Comparison of ENCODE assay signal across 34 cellular contexts in genomic region chr14:102251161-102251560, GRCh38.
"Had no signal": no experiment of that assay in that cellular context is flagged by ENCODE, and none has a peak within 500 bp of the region (broad histone marks: within the 10 kb centered on the region; RNA-seq: fewer than 3 reads in every experiment).

No MANE protein-coding gene starts in this region.

- H3K36me3 ChIP-seq: cardiac muscle cell had no signal

- H3K36me3 Mint-ChIP-seq: activated CD4-positive, alpha-beta memory T cell treated with anti-CD3 and anti-CD28 coated beads for 36 hours; activated CD8-positive, alpha-beta memory T cell treated with anti-CD3 and anti-CD28 coated beads, Interleukin-2, amount 10 ng/mL, durations not matched to agents 7 days and 5 days; activated naive CD4-positive, alpha-beta T cell treated with anti-CD3 and anti-CD28 coated beads, Interleukin-2, amount 10 ng/mL, durations not matched to agents 7 days and 5 days; activated naive CD4-positive, alpha-beta T cell treated with anti-CD3 and anti-CD28 coated beads, Interleukin-2, amount 50 U/mL, for 24 hours; activated naive CD8-positive, alpha-beta T cell; activated naive CD8-positive, alpha-beta T cell treated with anti-CD3 and anti-CD28 coated beads, Interleukin-2, amount 10 ng/mL, durations not matched to agents 7 days and 5 days had no signal

- ATAC-seq: activated CD8-positive, alpha-beta memory T cell treated with anti-CD3 and anti-CD28 coated beads, Interleukin-2, amount 10 ng/mL, durations not matched to agents 7 days and 5 days; activated CD8-positive, alpha-beta T cell treated with anti-CD3 and anti-CD28 coated beads, Interleukin-2, amount 10 ng/mL, durations not matched to agents 7 days and 5 days; activated naive CD8-positive, alpha-beta T cell treated with anti-CD3 and anti-CD28 coated beads, Interleukin-2, amount 50 U/mL, for 24 hours had no signal

- H3K27ac Mint-ChIP-seq: activated B cell treated with CpG ODN at 0.5 μM for 24 hours; activated CD4-positive, alpha-beta memory T cell treated with anti-CD3 and anti-CD28 coated beads for 36 hours; activated CD4-positive, alpha-beta T cell treated with anti-CD3 and anti-CD28 coated beads, Interleukin-2, amount 10 ng/mL, durations not matched to agents 24 days and 14 days; activated CD8-positive, alpha-beta memory T cell treated with anti-CD3 and anti-CD28 coated beads, Interleukin-2, amount 10 ng/mL, durations not matched to agents 7 days and 5 days; activated CD8-positive, alpha-beta T cell treated with anti-CD3 and anti-CD28 coated beads, Interleukin-2, amount 10 ng/mL, durations not matched to agents 7 days and 5 days; activated naive CD4-positive, alpha-beta T cell treated with anti-CD3 and anti-CD28 coated beads, Interleukin-2, amount 10 ng/mL, durations not matched to agents 7 days and 5 days; activated naive CD4-positive, alpha-beta T cell treated with anti-CD3 and anti-CD28 coated beads, Interleukin-2, amount 50 U/mL, for 24 hours; activated naive CD8-positive, alpha-beta T cell; activated naive CD8-positive, alpha-beta T cell treated with anti-CD3 and anti-CD28 coated beads, Interleukin-2, amount 10 ng/mL, durations not matched to agents 7 days and 5 days; activated naive CD8-positive, alpha-beta T cell treated with anti-CD3 and anti-CD28 coated beads, Interleukin-2, amount 50 U/mL, for 24 hours; activated T-cell treated with anti-CD3 and anti-CD28 coated beads, Interleukin-2, amount 50 U/mL, for 24 hours; activated T-helper 2 cell treated with anti-CD3 and anti-CD28 coated beads, Interferon-gamma antibody, Interleukin-2, Interleukin-4, amounts not matched to agents 10 μg/mL and 5 μg/mL and 100 μg/mL, durations not matched to agents 14 hours and 24 hours and 36 hours; brain; T-helper 1 cell treated with Interleukin-12 subunit alpha and Interleukin-12 subunit beta and Interleukin-4 antibody, amounts not matched to agents 30 μg/mL and 1 μg/mL, for 36 hours; T-helper 2 cell treated with Interferon-gamma antibody and Interleukin-4, amounts not matched to agents 5 μg/mL and 100 μg/mL, for 36 hours had no signal

- H3K27me3 Mint-ChIP-seq: activated B cell treated with CpG ODN at 0.5 μM for 24 hours; activated CD4-positive, alpha-beta memory T cell treated with anti-CD3 and anti-CD28 coated beads for 36 hours; activated CD4-positive, alpha-beta T cell treated with anti-CD3 and anti-CD28 coated beads, Interleukin-2, amount 10 ng/mL, durations not matched to agents 24 days and 14 days; activated CD8-positive, alpha-beta memory T cell treated with anti-CD3 and anti-CD28 coated beads, Interleukin-2, amount 10 ng/mL, durations not matched to agents 7 days and 5 days; activated naive CD4-positive, alpha-beta T cell treated with anti-CD3 and anti-CD28 coated beads, Interleukin-2, amount 10 ng/mL, durations not matched to agents 7 days and 5 days; activated naive CD4-positive, alpha-beta T cell treated with anti-CD3 and anti-CD28 coated beads, Interleukin-2, amount 50 U/mL, for 24 hours; activated naive CD8-positive, alpha-beta T cell treated with anti-CD3 and anti-CD28 coated beads, Interleukin-2, amount 10 ng/mL, durations not matched to agents 7 days and 5 days; activated naive CD8-positive, alpha-beta T cell treated with anti-CD3 and anti-CD28 coated beads, Interleukin-2, amount 50 U/mL, for 24 hours; activated T-cell treated with anti-CD3 and anti-CD28 coated beads, Interleukin-2, amount 50 U/mL, for 24 hours; brain had no signal

- H3K9me3 ChIP-seq: ascending aorta had no signal

- H3K4me1 Mint-ChIP-seq: activated B cell treated with CpG ODN at 0.5 μM for 24 hours; activated CD4-positive, alpha-beta T cell treated with anti-CD3 and anti-CD28 coated beads, Interleukin-2, amount 10 ng/mL, durations not matched to agents 24 days and 14 days; activated CD8-positive, alpha-beta memory T cell treated with anti-CD3 and anti-CD28 coated beads, Interleukin-2, amount 10 ng/mL, durations not matched to agents 7 days and 5 days; activated naive CD4-positive, alpha-beta T cell treated with anti-CD3 and anti-CD28 coated beads, Interleukin-2, amount 10 ng/mL, durations not matched to agents 7 days and 5 days; activated naive CD4-positive, alpha-beta T cell treated with anti-CD3 and anti-CD28 coated beads, Interleukin-2, amount 50 U/mL, for 24 hours; activated naive CD8-positive, alpha-beta T cell treated with anti-CD3 and anti-CD28 coated beads, Interleukin-2, amount 10 ng/mL, durations not matched to agents 7 days and 5 days; activated naive CD8-positive, alpha-beta T cell treated with anti-CD3 and anti-CD28 coated beads, Interleukin-2, amount 50 U/mL, for 24 hours; brain had no signal

- H3K4me3 ChIP-seq: ascending aorta, cardiac muscle cell had no signal

- H3K4me1 ChIP-seq: ascending aorta had no signal

- H3K4me3 Mint-ChIP-seq: activated B cell treated with CpG ODN at 0.5 μM for 24 hours; activated CD4-positive, alpha-beta memory T cell treated with anti-CD3 and anti-CD28 coated beads for 36 hours; activated CD4-positive, alpha-beta T cell treated with anti-CD3 and anti-CD28 coated beads, Interleukin-2, amount 10 ng/mL, durations not matched to agents 24 days and 14 days; activated CD8-positive, alpha-beta memory T cell treated with anti-CD3 and anti-CD28 coated beads, Interleukin-2, amount 10 ng/mL, durations not matched to agents 7 days and 5 days; activated CD8-positive, alpha-beta T cell treated with anti-CD3 and anti-CD28 coated beads, Interleukin-2, amount 10 ng/mL, durations not matched to agents 7 days and 5 days; activated naive CD4-positive, alpha-beta T cell treated with anti-CD3 and anti-CD28 coated beads, Interleukin-2, amount 10 ng/mL, durations not matched to agents 7 days and 5 days; activated naive CD4-positive, alpha-beta T cell treated with anti-CD3 and anti-CD28 coated beads, Interleukin-2, amount 50 U/mL, for 24 hours; activated naive CD8-positive, alpha-beta T cell; activated naive CD8-positive, alpha-beta T cell treated with anti-CD3 and anti-CD28 coated beads, Interleukin-2, amount 10 ng/mL, durations not matched to agents 7 days and 5 days; activated naive CD8-positive, alpha-beta T cell treated with anti-CD3 and anti-CD28 coated beads, Interleukin-2, amount 50 U/mL, for 24 hours; activated T-cell treated with anti-CD3 and anti-CD28 coated beads, Interleukin-2, amount 50 U/mL, for 24 hours; brain; T-helper 1 cell treated with Interleukin-12 subunit alpha and Interleukin-12 subunit beta and Interleukin-4 antibody, amounts not matched to agents 30 μg/mL and 1 μg/mL, for 36 hours; T-helper 2 cell treated with Interferon-gamma antibody and Interleukin-4, amounts not matched to agents 5 μg/mL and 100 μg/mL, for 36 hours had no signal

- H3K27me3 ChIP-seq: ascending aorta, cardiac muscle cell had no signal

- DNase-seq: activated B cell treated with CpG ODN at 0.5 μM for 24 hours; activated CD4-positive, alpha-beta memory T cell treated with anti-CD3 and anti-CD28 coated beads for 36 hours; activated CD4-positive, alpha-beta T cell treated with anti-CD3 and anti-CD28 coated beads for 4 hours; activated CD4-positive, alpha-beta T cell treated with anti-CD3 and anti-CD28 coated beads, Interleukin-2, amount 10 ng/mL, durations not matched to agents 24 days and 14 days; activated CD4-positive, alpha-beta T cell treated with anti-CD3 and anti-CD28 coated beads, Interleukin-2, amount 50 U/mL, for 1 hour; activated CD4-positive, alpha-beta T cell treated with anti-CD3 and anti-CD28 coated beads, Interleukin-2, amount 50 U/mL, for 4 hours; activated CD4-positive, CD25-positive, alpha-beta regulatory T cell treated with anti-CD3 and anti-CD28 coated beads, Interleukin-2, amount 50 U/mL, for 72 hours; activated CD8-positive, alpha-beta memory T cell treated with anti-CD3 and anti-CD28 coated beads for 24 hours; activated CD8-positive, alpha-beta memory T cell treated with anti-CD3 and anti-CD28 coated beads, Interleukin-2, amount 10 ng/mL, durations not matched to agents 7 days and 5 days; activated CD8-positive, alpha-beta memory T cell treated with anti-CD3 and anti-CD28 coated beads, Interleukin-2, amount 50 U/mL, for 48 hours; activated CD8-positive, alpha-beta T cell treated with anti-CD3 and anti-CD28 coated beads, Interleukin-2, amount 10 ng/mL, durations not matched to agents 7 days and 5 days; activated effector memory CD4-positive, alpha-beta T cell treated with Interleukin-2 at 50 U/mL for 16 hours; activated gamma-delta T cell; activated naive CD4-positive, alpha-beta T cell treated with anti-CD3 and anti-CD28 coated beads, Interleukin-2, amount 10 ng/mL, durations not matched to agents 7 days and 5 days; activated naive CD4-positive, alpha-beta T cell treated with Interleukin-2 at 50 U/mL for 16 hours; activated naive CD8-positive, alpha-beta T cell treated with anti-CD3 and anti-CD28 coated beads, Interleukin-2, amount 10 ng/mL, durations not matched to agents 7 days and 5 days; activated naive CD8-positive, alpha-beta T cell treated with anti-CD3 and anti-CD28 coated beads, Interleukin-2, amount 50 U/mL, for 24 hours; activated T-cell treated with anti-CD3 and anti-CD28 coated beads, Interleukin-2, amount 50 U/mL, for 24 hours; activated T-cell treated with anti-CD3 and anti-CD28 coated beads, Interleukin-2, amount 50 U/mL, for 48 hours; amygdala; anterior cingulate cortex; central memory CD4-positive, alpha-beta T cell; T-helper 1 cell; T-helper 2 cell; T-helper 9 cell had no signal

- H3K27ac ChIP-seq: ascending aorta, cardiac muscle cell, VCaP had no signal

- H3K9me3 Mint-ChIP-seq: activated B cell treated with CpG ODN at 0.5 μM for 24 hours; activated CD4-positive, alpha-beta memory T cell treated with anti-CD3 and anti-CD28 coated beads for 36 hours; activated CD4-positive, alpha-beta T cell treated with anti-CD3 and anti-CD28 coated beads, Interleukin-2, amount 10 ng/mL, durations not matched to agents 24 days and 14 days; activated naive CD4-positive, alpha-beta T cell treated with anti-CD3 and anti-CD28 coated beads, Interleukin-2, amount 10 ng/mL, durations not matched to agents 7 days and 5 days; activated naive CD4-positive, alpha-beta T cell treated with anti-CD3 and anti-CD28 coated beads, Interleukin-2, amount 50 U/mL, for 24 hours; activated naive CD8-positive, alpha-beta T cell treated with anti-CD3 and anti-CD28 coated beads, Interleukin-2, amount 10 ng/mL, durations not matched to agents 7 days and 5 days; activated naive CD8-positive, alpha-beta T cell treated with anti-CD3 and anti-CD28 coated beads, Interleukin-2, amount 50 U/mL, for 24 hours; activated T-cell treated with anti-CD3 and anti-CD28 coated beads, Interleukin-2, amount 50 U/mL, for 24 hours; activated T-helper 2 cell treated with anti-CD3 and anti-CD28 coated beads, Interferon-gamma antibody, Interleukin-2, Interleukin-4, amounts not matched to agents 10 μg/mL and 5 μg/mL and 100 μg/mL, durations not matched to agents 14 hours and 24 hours and 36 hours; brain; T-helper 1 cell treated with Interleukin-12 subunit alpha and Interleukin-12 subunit beta and Interleukin-4 antibody, amounts not matched to agents 30 μg/mL and 1 μg/mL, for 36 hours; T-helper 2 cell treated with Interferon-gamma antibody and Interleukin-4, amounts not matched to agents 5 μg/mL and 100 μg/mL, for 36 hours had no signal
